In genomic region chr21:38123626-38124025, GRCh38 we compare ENCODE assay signal across 16 cellular contexts.
A peak's percentile ranks its signal among the peaks of the same experiment; 100 is the strongest.
DNase-seq lines count a peak whose midpoint lies in the region; TF ChIP-seq lines count a peak whose summit lies in the region.
"Had no signal": no experiment of that assay in that cellular context is flagged by ENCODE, and none has a peak within 500 bp of the region (broad histone marks: within the 10 kb centered on the region; RNA-seq: fewer than 3 reads in every experiment).

No MANE protein-coding gene starts in this region.

- peaks cover 4% of the 10 kb centered on the region for H3K27me3 Mint-ChIP-seq in chondrocyte (ENCODE audit: low read depth)

- no peak overlapping the region for H3K4me3 ChIP-seq in ascending aorta
- H3K4me3 ChIP-seq: SJCRH30 had no signal

- H3K27ac Mint-ChIP-seq in chondrocyte (ENCODE audit: unreplicated experiment): no peak overlapping the region

- H3K4me1 Mint-ChIP-seq in chondrocyte (ENCODE audit: low read depth): no peaks in the 10 kb centered on the region

- no peak overlapping the region for H3K4me3 Mint-ChIP-seq in chondrocyte (ENCODE audit: unreplicated experiment)

- no peaks in the 10 kb centered on the region for H3K9me3 Mint-ChIP-seq in chondrocyte (ENCODE audit: low read depth)

- H3K27ac ChIP-seq in ascending aorta: no peak overlapping the region
- H3K27ac ChIP-seq: SJCRH30 had no signal

- no peaks in the 10 kb centered on the region for H3K36me3 ChIP-seq in ascending aorta
- H3K36me3 ChIP-seq: SJCRH30 had no signal

- TF ChIP-seq CTCF in chondrocyte (IDR thresholded peaks at IDR 0.05) (no peak), ascending aorta (IDR thresholded peaks at IDR 0.05) (no peak)

- no peaks in the 10 kb centered on the region for H3K27me3 ChIP-seq in ascending aorta
- H3K27me3 ChIP-seq: SJCRH30 had no signal

- DNase-seq in COR-L47 (lab: John Stamatoyannopoulos, UW) (peak; percentile 59), NCI-H1417 treated with DMSO at 0.1 percent for 48 hours (lab: John Stamatoyannopoulos, UW) (peak; percentile 19), NCI-H69 (lab: John Stamatoyannopoulos, UW) (peak; percentile 95), chondrocyte (ENCODE audit: low spot score) (peak; percentile 53), A172 (ENCODE audit: low spot score) (no peak), ascending aorta (ENCODE audit: low spot score in 2 of 2) (no peak), amygdala (lab: John Stamatoyannopoulos, UW) (no peak)
- DNase-seq in stimulated activated naive CD4-positive, alpha-beta T cell treated with Interleukin-2 at 50 U/mL for 16 hours (lab: John Stamatoyannopoulos, UW): no peak
- DNase-seq: Calu3, DMS79 treated with DMSO at 0.1 percent for 48 hours, H7, IMR-90, NCI-H187 treated with DMSO at 0.1 percent for 48 hours, NCI-H345, SJCRH30, SW 1271 had no signal

- H3K36me3 Mint-ChIP-seq in chondrocyte (ENCODE audit: low read depth): no peaks in the 10 kb centered on the region

- no peaks in the 10 kb centered on the region for H3K4me1 ChIP-seq in ascending aorta
- H3K4me1 ChIP-seq: SJCRH30 had no signal

- intact Hi-C loops in ascending aorta (cut with DNase I): no loop called here

- H3K9me3 ChIP-seq in ascending aorta: no peaks in the 10 kb centered on the region
- H3K9me3 ChIP-seq: SJCRH30 had no signal

Comparison
In these comparisons a context has a peak if more than half of its experiments do, and no peak if none do; other contexts are left out.
1. DNase-seq: peak in COR-L47 (single experiment), NCI-H1417 treated with DMSO at 0.1 percent for 48 hours (single experiment), NCI-H69 (single experiment) and chondrocyte (single experiment); none in A172 (single experiment), stimulated activated naive CD4-positive, alpha-beta T cell treated with Interleukin-2 at 50 U/mL for 16 hours (single experiment), ascending aorta (0 of 2) and amygdala (0 of 56).